ENCODE assay signal across 8 cellular contexts in the genomic region with DNA sequence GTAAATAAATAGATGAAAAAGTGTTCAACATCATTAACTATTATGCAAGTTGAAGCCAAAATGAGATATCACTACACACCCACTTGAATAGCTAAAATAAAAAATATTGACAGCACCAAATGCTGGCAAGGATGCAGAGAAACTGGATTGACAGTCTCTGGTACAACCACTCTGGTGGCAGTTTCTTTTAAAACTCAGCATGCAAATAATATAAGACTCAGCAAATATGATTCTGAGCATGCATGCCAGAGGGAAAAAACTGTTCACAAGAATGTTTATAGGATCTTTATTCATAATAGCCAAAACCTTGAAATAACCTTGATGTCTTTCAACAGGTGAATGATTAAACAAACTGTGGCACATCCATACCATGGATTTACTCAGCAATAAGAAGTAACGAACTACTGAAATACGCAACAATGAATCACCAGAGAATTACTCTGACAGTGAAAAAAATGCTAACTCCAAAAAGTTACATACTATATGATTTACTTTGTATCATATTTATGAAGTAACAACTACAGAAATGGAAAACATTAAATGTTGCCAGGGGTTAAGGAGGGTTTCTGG.
"Had no signal": no experiment of that assay in that cellular context is flagged by ENCODE, and none has a peak within 500 bp of the region (broad histone marks: within the 10 kb centered on the region; RNA-seq: fewer than 3 reads in every experiment).

No MANE protein-coding gene starts in this region.

- ATAC-seq: HCT116 had no signal

- H3K27ac ChIP-seq: GM23248, HL-60, KMS-11 had no signal

- DNase-seq: GM23248, GOT3, H7, HFFc6, KBM-7 had no signal
